In the genomic region with DNA sequence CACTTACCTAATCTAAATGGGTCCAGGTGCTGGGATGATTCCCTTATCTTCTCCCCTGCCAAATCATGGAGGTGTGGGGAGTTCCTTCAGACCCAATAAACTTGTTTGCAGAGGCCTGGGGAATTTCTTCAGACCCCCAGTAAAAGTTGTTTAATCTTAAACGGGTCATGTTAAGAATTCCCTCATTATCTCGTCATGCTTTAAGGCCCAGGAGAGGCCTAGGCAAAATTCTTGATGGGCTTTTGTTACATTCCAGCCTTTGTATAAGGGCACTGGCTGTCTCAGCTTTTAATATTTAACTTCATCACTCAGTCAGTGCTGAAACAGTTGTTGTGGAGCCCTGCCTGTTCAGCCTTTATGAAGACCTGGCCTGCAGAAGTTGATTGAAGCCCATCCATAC, we compare ENCODE assay signal across 35 cellular contexts.
"Had no signal": no experiment of that assay in that cellular context is flagged by ENCODE, and none has a peak within 500 bp of the region (broad histone marks: within the 10 kb centered on the region; RNA-seq: fewer than 3 reads in every experiment).

No MANE protein-coding gene starts in this region.

- H3K36me3 ChIP-seq: gastrocnemius medialis, left ventricle myocardium inferior, neutrophil, stomach, thyroid gland, upper lobe of right lung, WERI-Rb-1 had no signal

- H3K9me3 Mint-ChIP-seq: activated CD4-positive, alpha-beta memory T cell treated with anti-CD3 and anti-CD28 coated beads, Interleukin-2, amount 10 ng/mL, durations not matched to agents 7 days and 5 days; activated naive CD4-positive, alpha-beta T cell treated with anti-CD3 and anti-CD28 coated beads, Interleukin-2, amount 50 U/mL, for 72 hours; activated T-helper 2 cell treated with anti-CD3 and anti-CD28 coated beads, Interferon-gamma antibody, Interleukin-2, Interleukin-4, amounts not matched to agents 10 μg/mL and 5 μg/mL and 100 μg/mL, durations not matched to agents 14 hours and 24 hours and 36 hours; central memory CD8-positive, alpha-beta T cell; dendritic cell treated with granulocyte-macrophage colony-stimulating factor and Interleukin-4, amounts not matched to agents 40 ng/mL and 50 ng/mL, for 4 days; immature natural killer cell; nephron progenitor cell; stimulated activated naive B cell treated with anti-CD40 and anti-IgM and Interleukin-4, amounts not matched to agents 10 μg/mL and 1 μg/mL and 100 μg/mL, for 72 hours had no signal

- ATAC-seq: activated CD4-positive, CD25-positive, alpha-beta regulatory T cell treated with anti-CD3 and anti-CD28 coated beads, Interleukin-2, amount 50 U/mL, for 24 hours; activated naive CD4-positive, alpha-beta T cell treated with anti-CD3 and anti-CD28 coated beads, Interleukin-2, amount 50 U/mL, for 72 hours; gastrocnemius medialis; stimulated activated naive B cell treated with anti-CD40 and anti-IgM and Interleukin-4, amounts not matched to agents 10 μg/mL and 1 μg/mL and 100 μg/mL, for 72 hours; T-helper 17 cell; upper lobe of right lung had no signal

- H3K27me3 Mint-ChIP-seq: activated CD4-positive, alpha-beta memory T cell treated with anti-CD3 and anti-CD28 coated beads, Interleukin-2, amount 10 ng/mL, durations not matched to agents 7 days and 5 days; T-helper 17 cell had no signal

- H3K4me3 Mint-ChIP-seq: activated CD4-positive, alpha-beta memory T cell treated with anti-CD3 and anti-CD28 coated beads, Interleukin-2, amount 10 ng/mL, durations not matched to agents 7 days and 5 days; central memory CD8-positive, alpha-beta T cell; dendritic cell treated with granulocyte-macrophage colony-stimulating factor and Interleukin-4, amounts not matched to agents 40 ng/mL and 50 ng/mL, for 4 days; immature natural killer cell; nephron progenitor cell; stimulated activated naive B cell treated with anti-CD40 and anti-IgM and Interleukin-4, amounts not matched to agents 10 μg/mL and 1 μg/mL and 100 μg/mL, for 72 hours; T-helper 17 cell had no signal

- H3K27me3 ChIP-seq: gastrocnemius medialis, stomach, thyroid gland, upper lobe of right lung had no signal

- H3K4me3 ChIP-seq: gastrocnemius medialis, left ventricle myocardium inferior, lung, smooth muscle cell, stomach, thyroid gland, upper lobe of right lung had no signal

- H3K4me1 Mint-ChIP-seq: activated CD4-positive, alpha-beta memory T cell treated with anti-CD3 and anti-CD28 coated beads, Interleukin-2, amount 10 ng/mL, durations not matched to agents 7 days and 5 days; central memory CD8-positive, alpha-beta T cell; immature natural killer cell; nephron progenitor cell; stimulated activated naive B cell treated with anti-CD40 and anti-IgM and Interleukin-4, amounts not matched to agents 10 μg/mL and 1 μg/mL and 100 μg/mL, for 72 hours; T-helper 17 cell had no signal

- H3K36me3 Mint-ChIP-seq: activated naive CD4-positive, alpha-beta T cell treated with anti-CD3 and anti-CD28 coated beads, Interleukin-2, amount 50 U/mL, for 72 hours; immature natural killer cell had no signal

- H3K27ac Mint-ChIP-seq: activated CD4-positive, alpha-beta memory T cell treated with anti-CD3 and anti-CD28 coated beads, Interleukin-2, amount 10 ng/mL, durations not matched to agents 7 days and 5 days; activated naive CD4-positive, alpha-beta T cell treated with anti-CD3 and anti-CD28 coated beads, Interleukin-2, amount 50 U/mL, for 72 hours; activated T-helper 2 cell treated with anti-CD3 and anti-CD28 coated beads, Interferon-gamma antibody, Interleukin-2, Interleukin-4, amounts not matched to agents 10 μg/mL and 5 μg/mL and 100 μg/mL, durations not matched to agents 14 hours and 24 hours and 36 hours; dendritic cell treated with granulocyte-macrophage colony-stimulating factor and Interleukin-4, amounts not matched to agents 40 ng/mL and 50 ng/mL, for 4 days; immature natural killer cell; stimulated activated naive B cell treated with anti-CD40 and anti-IgM and Interleukin-4, amounts not matched to agents 10 μg/mL and 1 μg/mL and 100 μg/mL, for 72 hours; T-helper 17 cell had no signal

- DNase-seq: activated CD4-positive, alpha-beta memory T cell treated with anti-CD3 and anti-CD28 coated beads, Interleukin-2, amount 10 ng/mL, durations not matched to agents 7 days and 5 days; activated CD4-positive, alpha-beta T cell treated with anti-CD3 and anti-CD28 coated beads for 48 hours; activated naive CD4-positive, alpha-beta T cell; activated T-cell treated with anti-CD3 and anti-CD28 coated beads, Interleukin-2, amount 50 U/mL, for 48 hours; anterior cingulate cortex; effector CD4-positive, alpha-beta T cell; erythroblast; gastrocnemius medialis; head of caudate nucleus; hypothalamus; immature natural killer cell; kidney; left ventricle myocardium inferior; nephron progenitor cell; retina; stimulated activated CD4-positive, alpha-beta T cell treated with anti-CD3 and anti-CD28 coated beads, Interleukin-1b, Interleukin-23, amount 100 ng/mL, for 48 hours; stimulated activated CD4-positive, alpha-beta T cell treated with anti-CD3 and anti-CD28 coated beads, Interleukin-4, amount 100 ng/mL, for 4 hours; stimulated activated CD8-positive, alpha-beta memory T cell treated with anti-CD3 and anti-CD28 coated beads, Interleukin-4, amount 100 ng/mL, for 48 hours; stimulated activated naive B cell treated with anti-CD40 and anti-IgM and Interleukin-4, amounts not matched to agents 10 μg/mL and 1 μg/mL and 100 μg/mL, for 72 hours; stomach; T-helper 17 cell; T1000; thyroid gland; upper lobe of right lung; WERI-Rb-1 had no signal

- FAIRE-seq: bronchial epithelial cell, endometrium, kidney had no signal
